ENCODE assay signal across 16 cellular contexts in the genomic region with DNA sequence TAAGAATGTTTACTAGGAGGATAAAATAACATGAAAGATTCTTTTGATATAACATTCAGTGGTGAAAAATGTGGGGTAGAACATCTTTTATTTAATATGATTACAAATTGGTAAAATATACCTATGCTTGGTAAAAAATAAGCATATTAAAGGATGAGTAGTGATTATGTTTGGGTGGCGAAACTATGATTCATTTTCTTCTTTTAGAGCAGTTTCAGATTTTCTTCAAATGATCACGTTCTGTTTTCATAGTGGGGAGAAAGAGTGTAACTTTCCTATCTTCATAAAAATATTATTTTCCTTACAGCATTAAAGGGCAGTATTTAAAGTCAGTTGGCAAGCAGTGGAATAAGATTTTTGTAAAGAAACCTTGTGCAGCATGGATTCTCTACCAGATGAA.
"Had no signal": no experiment of that assay in that cellular context is flagged by ENCODE, and none has a peak within 500 bp of the region (broad histone marks: within the 10 kb centered on the region; RNA-seq: fewer than 3 reads in every experiment).

No MANE protein-coding gene starts in this region.

- H3K36me3 ChIP-seq: left ventricle myocardium inferior, lower lobe of right lung, pancreas, transverse colon had no signal

- H3K4me3 ChIP-seq: coronary artery, left ventricle myocardium inferior, lower lobe of right lung, pancreas, stomach, thoracic aorta, transverse colon had no signal

- H3K4me3 Mint-ChIP-seq: memory B cell, mesothelial cell of epicardium, nephron had no signal

- H3K4me1 ChIP-seq: lower lobe of right lung had no signal

- H3K27me3 Mint-ChIP-seq: memory B cell, progenitor cell of endocrine pancreas had no signal

- H3K9me3 Mint-ChIP-seq: memory B cell, nephron had no signal

- H3K27ac Mint-ChIP-seq: memory B cell, mesothelial cell of epicardium, nephron, progenitor cell of endocrine pancreas had no signal

- H3K27ac ChIP-seq: coronary artery, left ventricle myocardium inferior, lower lobe of right lung, pancreas, stomach, thoracic aorta, transverse colon had no signal

- H3K9me3 ChIP-seq: left ventricle myocardium inferior, lower lobe of right lung, pancreas, stomach, thoracic aorta, transverse colon had no signal

- H3K27me3 ChIP-seq: stomach, transverse colon had no signal

- DNase-seq: effector CD4-positive, alpha-beta T cell; left ventricle myocardium inferior; lower lobe of right lung; occipital lobe; pancreas; right cardiac atrium; stimulated activated CD4-positive, alpha-beta T cell treated with anti-CD3 and anti-CD28 coated beads, Interleukin-12 subunit alpha, Interleukin-12 subunit beta, amount 100 ng/mL, for 4 hours; stomach; substantia nigra; transverse colon had no signal

- ATAC-seq: lower lobe of right lung, pancreas, right cardiac atrium had no signal
